1 cellular context compared by ENCODE assay signal in the genomic region with DNA sequence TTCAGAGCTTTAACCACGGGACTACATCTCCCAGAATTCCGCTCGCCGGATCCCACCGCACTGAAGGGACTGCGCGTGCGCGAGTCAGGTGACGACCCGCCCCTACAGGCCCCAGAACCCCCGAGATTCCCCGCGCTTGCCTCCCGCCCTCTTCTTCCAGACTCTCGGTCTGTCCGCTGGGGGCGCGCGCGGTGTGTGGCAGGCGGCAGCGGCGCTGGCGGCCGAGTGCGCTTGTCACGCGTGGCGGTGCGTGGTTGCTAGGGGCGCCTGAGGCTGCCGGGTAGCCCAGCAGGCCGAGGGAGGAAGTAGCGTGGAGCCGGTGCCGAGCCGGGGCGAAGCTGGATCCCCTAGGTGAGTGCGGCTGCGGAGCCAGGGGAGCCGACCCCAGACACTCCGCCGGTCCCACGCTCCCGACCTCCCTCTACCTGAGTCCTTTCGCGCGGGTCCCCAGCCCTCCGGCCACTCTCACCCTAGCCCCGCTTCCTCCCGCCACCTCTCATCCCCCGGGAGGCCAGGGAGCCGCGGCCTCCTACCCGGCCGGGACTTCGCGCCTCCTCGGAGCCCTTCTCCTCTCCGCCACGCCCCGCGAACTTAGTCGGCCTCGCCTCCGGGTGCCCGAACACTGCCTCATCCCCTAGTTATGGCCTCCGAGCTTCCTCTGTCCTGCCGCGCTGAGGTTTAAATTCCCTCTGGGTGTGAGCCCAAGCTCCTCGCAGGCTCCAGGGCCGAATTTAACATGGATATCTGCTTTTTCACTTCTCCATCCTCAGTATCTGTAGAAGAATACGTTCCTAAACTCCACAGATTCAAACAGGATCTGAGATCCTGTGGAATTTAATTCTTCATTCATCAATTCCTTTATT.
TF ChIP-seq lines count a peak whose summit lies in the region.

A gene with protein sequence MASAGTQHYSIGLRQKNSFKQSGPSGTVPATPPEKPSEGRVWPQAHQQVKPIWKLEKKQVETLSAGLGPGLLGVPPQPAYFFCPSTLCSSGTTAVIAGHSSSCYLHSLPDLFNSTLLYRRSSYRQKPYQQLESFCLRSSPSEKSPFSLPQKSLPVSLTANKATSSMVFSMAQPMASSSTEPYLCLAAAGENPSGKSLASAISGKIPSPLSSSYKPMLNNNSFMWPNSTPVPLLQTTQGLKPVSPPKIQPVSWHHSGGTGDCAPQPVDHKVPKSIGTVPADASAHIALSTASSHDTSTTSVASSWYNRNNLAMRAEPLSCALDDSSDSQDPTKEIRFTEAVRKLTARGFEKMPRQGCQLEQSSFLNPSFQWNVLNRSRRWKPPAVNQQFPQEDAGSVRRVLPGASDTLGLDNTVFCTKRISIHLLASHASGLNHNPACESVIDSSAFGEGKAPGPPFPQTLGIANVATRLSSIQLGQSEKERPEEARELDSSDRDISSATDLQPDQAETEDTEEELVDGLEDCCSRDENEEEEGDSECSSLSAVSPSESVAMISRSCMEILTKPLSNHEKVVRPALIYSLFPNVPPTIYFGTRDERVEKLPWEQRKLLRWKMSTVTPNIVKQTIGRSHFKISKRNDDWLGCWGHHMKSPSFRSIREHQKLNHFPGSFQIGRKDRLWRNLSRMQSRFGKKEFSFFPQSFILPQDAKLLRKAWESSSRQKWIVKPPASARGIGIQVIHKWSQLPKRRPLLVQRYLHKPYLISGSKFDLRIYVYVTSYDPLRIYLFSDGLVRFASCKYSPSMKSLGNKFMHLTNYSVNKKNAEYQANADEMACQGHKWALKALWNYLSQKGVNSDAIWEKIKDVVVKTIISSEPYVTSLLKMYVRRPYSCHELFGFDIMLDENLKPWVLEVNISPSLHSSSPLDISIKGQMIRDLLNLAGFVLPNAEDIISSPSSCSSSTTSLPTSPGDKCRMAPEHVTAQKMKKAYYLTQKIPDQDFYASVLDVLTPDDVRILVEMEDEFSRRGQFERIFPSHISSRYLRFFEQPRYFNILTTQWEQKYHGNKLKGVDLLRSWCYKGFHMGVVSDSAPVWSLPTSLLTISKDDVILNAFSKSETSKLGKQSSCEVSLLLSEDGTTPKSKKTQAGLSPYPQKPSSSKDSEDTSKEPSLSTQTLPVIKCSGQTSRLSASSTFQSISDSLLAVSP (plus strand): TSS at position 149 of the 863 bp plus-strand sequence. CDS start 26,842 bp downstream, outside the sequence.

TF ChIP-seq in K562, 482 proteins besides CTCF, POLR2A, EP300 and RAD21 (continued from another document and continues in another):
- no peak for TF ChIP-seq ASH1L (IDR thresholded peaks at IDR 0.05; ENCODE audit: borderline replicate concordance, low read depth, partially characterized antibody)
- no peak for TF ChIP-seq CEBPG (CRISPR knock-in tag; IDR thresholded peaks at IDR 0.05)
- TF ChIP-seq CEBPG (tag; conservative IDR thresholded peaks at IDR 0.05 in 1 of 2, IDR thresholded peaks at IDR 0.05 in 1 of 2) = no peak
- TF ChIP-seq SIRT6 (IDR thresholded peaks at IDR 0.05; ENCODE audit: low read depth, low read length) = no peak
- TF ChIP-seq, protein P1, sequence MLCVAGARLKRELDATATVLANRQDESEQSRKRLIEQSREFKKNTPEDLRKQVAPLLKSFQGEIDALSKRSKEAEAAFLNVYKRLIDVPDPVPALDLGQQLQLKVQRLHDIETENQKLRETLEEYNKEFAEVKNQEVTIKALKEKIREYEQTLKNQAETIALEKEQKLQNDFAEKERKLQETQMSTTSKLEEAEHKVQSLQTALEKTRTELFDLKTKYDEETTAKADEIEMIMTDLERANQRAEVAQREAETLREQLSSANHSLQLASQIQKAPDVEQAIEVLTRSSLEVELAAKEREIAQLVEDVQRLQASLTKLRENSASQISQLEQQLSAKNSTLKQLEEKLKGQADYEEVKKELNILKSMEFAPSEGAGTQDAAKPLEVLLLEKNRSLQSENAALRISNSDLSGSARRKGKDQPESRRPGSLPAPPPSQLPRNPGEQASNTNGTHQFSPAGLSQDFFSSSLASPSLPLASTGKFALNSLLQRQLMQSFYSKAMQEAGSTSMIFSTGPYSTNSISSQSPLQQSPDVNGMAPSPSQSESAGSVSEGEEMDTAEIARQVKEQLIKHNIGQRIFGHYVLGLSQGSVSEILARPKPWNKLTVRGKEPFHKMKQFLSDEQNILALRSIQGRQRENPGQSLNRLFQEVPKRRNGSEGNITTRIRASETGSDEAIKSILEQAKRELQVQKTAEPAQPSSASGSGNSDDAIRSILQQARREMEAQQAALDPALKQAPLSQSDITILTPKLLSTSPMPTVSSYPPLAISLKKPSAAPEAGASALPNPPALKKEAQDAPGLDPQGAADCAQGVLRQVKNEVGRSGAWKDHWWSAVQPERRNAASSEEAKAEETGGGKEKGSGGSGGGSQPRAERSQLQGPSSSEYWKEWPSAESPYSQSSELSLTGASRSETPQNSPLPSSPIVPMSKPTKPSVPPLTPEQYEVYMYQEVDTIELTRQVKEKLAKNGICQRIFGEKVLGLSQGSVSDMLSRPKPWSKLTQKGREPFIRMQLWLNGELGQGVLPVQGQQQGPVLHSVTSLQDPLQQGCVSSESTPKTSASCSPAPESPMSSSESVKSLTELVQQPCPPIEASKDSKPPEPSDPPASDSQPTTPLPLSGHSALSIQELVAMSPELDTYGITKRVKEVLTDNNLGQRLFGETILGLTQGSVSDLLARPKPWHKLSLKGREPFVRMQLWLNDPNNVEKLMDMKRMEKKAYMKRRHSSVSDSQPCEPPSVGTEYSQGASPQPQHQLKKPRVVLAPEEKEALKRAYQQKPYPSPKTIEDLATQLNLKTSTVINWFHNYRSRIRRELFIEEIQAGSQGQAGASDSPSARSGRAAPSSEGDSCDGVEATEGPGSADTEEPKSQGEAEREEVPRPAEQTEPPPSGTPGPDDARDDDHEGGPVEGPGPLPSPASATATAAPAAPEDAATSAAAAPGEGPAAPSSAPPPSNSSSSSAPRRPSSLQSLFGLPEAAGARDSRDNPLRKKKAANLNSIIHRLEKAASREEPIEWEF (CRISPR knock-in tag; IDR thresholded peaks at IDR 0.05) = no peak
- TF ChIP-seq ZNF384 (IDR thresholded peaks at IDR 0.05; ENCODE audit: low read depth, low read length) = no peak
- no peak for TF ChIP-seq HMG20B (CRISPR knock-in tag; IDR thresholded peaks at IDR 0.05)
- no peak for TF ChIP-seq ZNF263 (CRISPR knock-in tag; IDR thresholded peaks at IDR 0.05; ENCODE audit: borderline replicate concordance)
- TF ChIP-seq, protein P2, sequence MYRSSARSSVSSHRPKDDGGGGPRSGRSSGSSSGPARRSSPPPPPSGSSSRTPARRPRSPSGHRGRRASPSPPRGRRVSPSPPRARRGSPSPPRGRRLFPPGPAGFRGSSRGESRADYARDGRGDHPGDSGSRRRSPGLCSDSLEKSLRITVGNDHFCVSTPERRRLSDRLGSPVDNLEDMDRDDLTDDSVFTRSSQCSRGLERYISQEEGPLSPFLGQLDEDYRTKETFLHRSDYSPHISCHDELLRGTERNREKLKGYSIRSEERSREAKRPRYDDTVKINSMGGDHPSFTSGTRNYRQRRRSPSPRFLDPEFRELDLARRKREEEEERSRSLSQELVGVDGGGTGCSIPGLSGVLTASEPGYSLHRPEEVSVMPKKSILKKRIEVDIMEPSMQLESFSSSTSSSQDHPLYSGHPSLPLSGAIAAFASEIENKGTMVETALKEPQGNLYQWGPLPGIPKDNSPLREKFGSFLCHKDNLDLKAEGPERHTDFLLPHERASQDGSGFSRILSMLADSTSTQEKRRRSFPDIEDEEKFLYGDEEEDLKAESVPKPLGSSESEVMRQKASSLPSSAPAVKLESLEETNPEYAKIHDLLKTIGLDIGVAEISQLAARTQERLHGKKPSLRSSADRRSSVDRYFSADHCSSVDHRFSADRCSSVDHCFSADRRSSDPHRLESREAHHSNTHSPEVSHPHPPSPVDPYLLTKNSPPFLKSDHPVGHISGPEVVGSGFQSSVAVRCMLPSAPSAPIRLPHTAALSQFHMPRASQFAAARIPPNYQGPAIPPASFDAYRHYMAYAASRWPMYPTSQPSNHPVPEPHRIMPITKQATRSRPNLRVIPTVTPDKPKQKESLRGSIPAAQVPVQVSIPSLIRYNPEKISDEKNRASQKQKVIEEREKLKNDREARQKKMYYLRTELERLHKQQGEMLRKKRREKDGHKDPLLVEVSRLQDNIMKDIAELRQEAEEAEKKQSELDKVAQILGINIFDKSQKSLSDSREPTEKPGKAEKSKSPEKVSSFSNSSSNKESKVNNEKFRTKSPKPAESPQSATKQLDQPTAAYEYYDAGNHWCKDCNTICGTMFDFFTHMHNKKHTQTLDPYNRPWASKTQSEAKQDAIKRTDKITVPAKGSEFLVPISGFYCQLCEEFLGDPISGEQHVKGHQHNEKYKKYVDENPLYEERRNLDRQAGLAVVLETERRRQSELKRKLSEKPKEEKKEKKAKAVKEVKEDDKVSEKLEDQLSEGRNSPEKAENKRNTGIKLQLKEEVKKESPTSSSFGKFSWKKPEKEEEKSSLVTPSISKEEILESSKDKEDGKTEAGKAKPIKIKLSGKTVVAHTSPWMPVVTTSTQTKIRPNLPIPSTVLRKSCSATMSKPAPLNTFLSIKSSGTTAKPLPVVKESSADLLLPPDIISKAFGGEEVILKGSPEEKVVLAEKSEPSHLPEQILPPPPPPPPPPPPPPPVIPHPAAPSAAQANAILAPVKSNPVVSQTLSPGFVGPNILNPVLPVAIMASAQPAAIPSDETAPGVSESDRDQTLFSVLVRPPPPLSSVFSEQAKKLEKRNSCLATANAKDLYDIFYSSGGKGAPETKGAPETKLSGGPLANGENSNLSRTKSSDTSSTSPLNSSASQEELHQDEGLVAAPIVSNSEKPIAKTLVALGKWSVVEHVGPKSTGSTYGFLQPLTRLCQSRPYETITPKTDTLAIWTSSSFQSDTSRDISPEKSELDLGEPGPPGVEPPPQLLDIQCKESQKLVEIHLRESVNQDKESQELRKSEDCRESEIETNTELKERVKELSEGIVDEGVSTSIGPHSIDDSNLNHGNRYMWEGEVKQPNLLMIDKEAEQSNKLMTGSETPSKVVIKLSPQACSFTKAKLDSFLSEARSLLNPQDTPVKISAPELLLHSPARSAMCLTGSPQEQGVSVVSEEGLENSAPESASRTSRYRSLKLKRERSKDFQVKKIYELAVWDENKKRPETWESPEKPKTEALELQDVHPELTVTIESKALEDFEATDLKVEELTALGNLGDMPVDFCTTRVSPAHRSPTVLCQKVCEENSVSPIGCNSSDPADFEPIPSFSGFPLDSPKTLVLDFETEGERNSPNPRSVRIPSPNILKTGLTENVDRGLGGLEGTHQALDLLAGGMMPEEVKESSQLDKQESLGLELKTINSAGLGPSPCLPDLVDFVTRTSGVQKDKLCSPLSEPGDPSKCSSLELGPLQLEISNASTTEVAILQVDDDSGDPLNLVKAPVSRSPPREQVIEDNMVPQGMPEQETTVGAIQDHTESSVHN (IDR thresholded peaks at IDR 0.05; ENCODE audit: borderline replicate concordance in 1 of 2, low read depth in 1 of 2) = no peak
- TF ChIP-seq ZNF830 (CRISPR knock-in tag; IDR thresholded peaks at IDR 0.05) = no peak
- TF ChIP-seq, protein P3, sequence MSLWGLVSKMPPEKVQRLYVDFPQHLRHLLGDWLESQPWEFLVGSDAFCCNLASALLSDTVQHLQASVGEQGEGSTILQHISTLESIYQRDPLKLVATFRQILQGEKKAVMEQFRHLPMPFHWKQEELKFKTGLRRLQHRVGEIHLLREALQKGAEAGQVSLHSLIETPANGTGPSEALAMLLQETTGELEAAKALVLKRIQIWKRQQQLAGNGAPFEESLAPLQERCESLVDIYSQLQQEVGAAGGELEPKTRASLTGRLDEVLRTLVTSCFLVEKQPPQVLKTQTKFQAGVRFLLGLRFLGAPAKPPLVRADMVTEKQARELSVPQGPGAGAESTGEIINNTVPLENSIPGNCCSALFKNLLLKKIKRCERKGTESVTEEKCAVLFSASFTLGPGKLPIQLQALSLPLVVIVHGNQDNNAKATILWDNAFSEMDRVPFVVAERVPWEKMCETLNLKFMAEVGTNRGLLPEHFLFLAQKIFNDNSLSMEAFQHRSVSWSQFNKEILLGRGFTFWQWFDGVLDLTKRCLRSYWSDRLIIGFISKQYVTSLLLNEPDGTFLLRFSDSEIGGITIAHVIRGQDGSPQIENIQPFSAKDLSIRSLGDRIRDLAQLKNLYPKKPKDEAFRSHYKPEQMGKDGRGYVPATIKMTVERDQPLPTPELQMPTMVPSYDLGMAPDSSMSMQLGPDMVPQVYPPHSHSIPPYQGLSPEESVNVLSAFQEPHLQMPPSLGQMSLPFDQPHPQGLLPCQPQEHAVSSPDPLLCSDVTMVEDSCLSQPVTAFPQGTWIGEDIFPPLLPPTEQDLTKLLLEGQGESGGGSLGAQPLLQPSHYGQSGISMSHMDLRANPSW (CRISPR knock-in tag; IDR thresholded peaks at IDR 0.05) = no peak
- TF ChIP-seq, protein P4, sequence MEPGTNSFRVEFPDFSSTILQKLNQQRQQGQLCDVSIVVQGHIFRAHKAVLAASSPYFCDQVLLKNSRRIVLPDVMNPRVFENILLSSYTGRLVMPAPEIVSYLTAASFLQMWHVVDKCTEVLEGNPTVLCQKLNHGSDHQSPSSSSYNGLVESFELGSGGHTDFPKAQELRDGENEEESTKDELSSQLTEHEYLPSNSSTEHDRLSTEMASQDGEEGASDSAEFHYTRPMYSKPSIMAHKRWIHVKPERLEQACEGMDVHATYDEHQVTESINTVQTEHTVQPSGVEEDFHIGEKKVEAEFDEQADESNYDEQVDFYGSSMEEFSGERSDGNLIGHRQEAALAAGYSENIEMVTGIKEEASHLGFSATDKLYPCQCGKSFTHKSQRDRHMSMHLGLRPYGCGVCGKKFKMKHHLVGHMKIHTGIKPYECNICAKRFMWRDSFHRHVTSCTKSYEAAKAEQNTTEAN (CRISPR knock-in tag; IDR thresholded peaks at IDR 0.05) = no peak
- TF ChIP-seq, protein P5, sequence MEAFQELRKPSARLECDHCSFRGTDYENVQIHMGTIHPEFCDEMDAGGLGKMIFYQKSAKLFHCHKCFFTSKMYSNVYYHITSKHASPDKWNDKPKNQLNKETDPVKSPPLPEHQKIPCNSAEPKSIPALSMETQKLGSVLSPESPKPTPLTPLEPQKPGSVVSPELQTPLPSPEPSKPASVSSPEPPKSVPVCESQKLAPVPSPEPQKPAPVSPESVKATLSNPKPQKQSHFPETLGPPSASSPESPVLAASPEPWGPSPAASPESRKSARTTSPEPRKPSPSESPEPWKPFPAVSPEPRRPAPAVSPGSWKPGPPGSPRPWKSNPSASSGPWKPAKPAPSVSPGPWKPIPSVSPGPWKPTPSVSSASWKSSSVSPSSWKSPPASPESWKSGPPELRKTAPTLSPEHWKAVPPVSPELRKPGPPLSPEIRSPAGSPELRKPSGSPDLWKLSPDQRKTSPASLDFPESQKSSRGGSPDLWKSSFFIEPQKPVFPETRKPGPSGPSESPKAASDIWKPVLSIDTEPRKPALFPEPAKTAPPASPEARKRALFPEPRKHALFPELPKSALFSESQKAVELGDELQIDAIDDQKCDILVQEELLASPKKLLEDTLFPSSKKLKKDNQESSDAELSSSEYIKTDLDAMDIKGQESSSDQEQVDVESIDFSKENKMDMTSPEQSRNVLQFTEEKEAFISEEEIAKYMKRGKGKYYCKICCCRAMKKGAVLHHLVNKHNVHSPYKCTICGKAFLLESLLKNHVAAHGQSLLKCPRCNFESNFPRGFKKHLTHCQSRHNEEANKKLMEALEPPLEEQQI (IDR thresholded peaks at IDR 0.05) = no peak; the same call in 1 of the 2 replicates
- TF ChIP-seq TEAD1 (CRISPR knock-in tag; IDR thresholded peaks at IDR 0.05) = peak; percentile 24 to 67; a peak in 2 of 4 replicates
- TF ChIP-seq ZBTB7A (IDR thresholded peaks at IDR 0.05; ENCODE audit: borderline replicate concordance, control insufficient read depth, low read depth, low read length) = no peak; the same call in 1 of the 2 replicates
- TF ChIP-seq POLR3G (IDR thresholded peaks at IDR 0.05; ENCODE audit: extremely low read depth, insufficient read length, insufficient replicate concordance) = no peak
- TF ChIP-seq HIVEP1 (CRISPR knock-in tag; IDR thresholded peaks at IDR 0.05) = no peak
- no peak for TF ChIP-seq LEF1 (IDR thresholded peaks at IDR 0.05)
- TF ChIP-seq SMAD4 (CRISPR knock-in tag; conservative IDR thresholded peaks at IDR 0.05) = peak; percentile 72
- peak; percentile 82 for TF ChIP-seq U2AF1 (optimal IDR thresholded peaks at IDR 0.05; ENCODE audit: low read depth, low read length)
